ENCODE assay signal across 1 cellular context in the genomic region with DNA sequence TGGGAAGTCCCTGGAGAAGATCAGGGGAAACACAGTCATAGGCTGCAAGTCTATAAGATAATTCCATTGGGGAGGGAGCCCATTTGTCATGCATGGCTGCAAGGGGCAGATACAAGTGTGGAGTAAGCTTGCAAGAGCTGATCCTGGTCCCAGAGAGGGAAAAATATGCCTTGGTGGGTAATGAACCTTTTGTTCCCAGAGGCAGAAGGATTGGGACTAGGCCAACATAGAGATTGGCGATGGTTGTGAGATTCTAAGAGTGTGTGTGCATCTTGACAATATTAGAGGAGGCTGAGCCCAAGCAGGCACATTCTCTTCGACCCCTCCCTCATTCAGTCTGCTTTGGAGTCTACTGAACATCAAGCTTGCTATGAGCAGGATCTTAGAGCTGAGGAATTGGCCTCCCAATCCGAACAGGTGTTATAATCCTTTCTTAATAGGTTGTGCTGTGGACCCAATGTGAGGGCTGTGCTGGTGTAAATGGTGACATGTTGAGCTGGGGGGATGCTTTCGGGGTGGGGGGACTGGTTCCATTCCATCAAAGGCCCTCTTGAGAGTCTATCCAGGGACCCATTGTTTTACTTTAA.
TF ChIP-seq lines count a peak whose summit lies in the region.

No MANE protein-coding gene starts in this region.

TF ChIP-seq in GM23338, 12 proteins besides CTCF, POLR2A, EP300 and RAD21:
- TF ChIP-seq NANOG (IDR thresholded peaks at IDR 0.05; ENCODE audit: borderline replicate concordance), result no peak
- TF ChIP-seq EZH2phosphoT487 (IDR thresholded peaks at IDR 0.05; ENCODE audit: unreplicated experiment), result no peak
- no peak for TF ChIP-seq EZH2 (IDR thresholded peaks at IDR 0.05; ENCODE audit: low read depth, unreplicated experiment)
- no peak for TF ChIP-seq ZNF331 (CRISPR knock-in tag; IDR thresholded peaks at IDR 0.05; ENCODE audit: low read depth)
- no peak for TF ChIP-seq CREB1 (CRISPR knock-in tag; IDR thresholded peaks at IDR 0.05; ENCODE audit: low read depth)
- TF ChIP-seq ZNF114 (CRISPR knock-in tag; IDR thresholded peaks at IDR 0.05), result no peak
- no peak; the same call in 1 of the 2 replicates for TF ChIP-seq POLR2AphosphoS5 (IDR thresholded peaks at IDR 0.05; ENCODE audit: low read depth)
- TF ChIP-seq, protein P1, sequence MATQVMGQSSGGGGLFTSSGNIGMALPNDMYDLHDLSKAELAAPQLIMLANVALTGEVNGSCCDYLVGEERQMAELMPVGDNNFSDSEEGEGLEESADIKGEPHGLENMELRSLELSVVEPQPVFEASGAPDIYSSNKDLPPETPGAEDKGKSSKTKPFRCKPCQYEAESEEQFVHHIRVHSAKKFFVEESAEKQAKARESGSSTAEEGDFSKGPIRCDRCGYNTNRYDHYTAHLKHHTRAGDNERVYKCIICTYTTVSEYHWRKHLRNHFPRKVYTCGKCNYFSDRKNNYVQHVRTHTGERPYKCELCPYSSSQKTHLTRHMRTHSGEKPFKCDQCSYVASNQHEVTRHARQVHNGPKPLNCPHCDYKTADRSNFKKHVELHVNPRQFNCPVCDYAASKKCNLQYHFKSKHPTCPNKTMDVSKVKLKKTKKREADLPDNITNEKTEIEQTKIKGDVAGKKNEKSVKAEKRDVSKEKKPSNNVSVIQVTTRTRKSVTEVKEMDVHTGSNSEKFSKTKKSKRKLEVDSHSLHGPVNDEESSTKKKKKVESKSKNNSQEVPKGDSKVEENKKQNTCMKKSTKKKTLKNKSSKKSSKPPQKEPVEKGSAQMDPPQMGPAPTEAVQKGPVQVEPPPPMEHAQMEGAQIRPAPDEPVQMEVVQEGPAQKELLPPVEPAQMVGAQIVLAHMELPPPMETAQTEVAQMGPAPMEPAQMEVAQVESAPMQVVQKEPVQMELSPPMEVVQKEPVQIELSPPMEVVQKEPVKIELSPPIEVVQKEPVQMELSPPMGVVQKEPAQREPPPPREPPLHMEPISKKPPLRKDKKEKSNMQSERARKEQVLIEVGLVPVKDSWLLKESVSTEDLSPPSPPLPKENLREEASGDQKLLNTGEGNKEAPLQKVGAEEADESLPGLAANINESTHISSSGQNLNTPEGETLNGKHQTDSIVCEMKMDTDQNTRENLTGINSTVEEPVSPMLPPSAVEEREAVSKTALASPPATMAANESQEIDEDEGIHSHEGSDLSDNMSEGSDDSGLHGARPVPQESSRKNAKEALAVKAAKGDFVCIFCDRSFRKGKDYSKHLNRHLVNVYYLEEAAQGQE (IDR thresholded peaks at IDR 0.05; ENCODE audit: unreplicated experiment), result no peak
- TF ChIP-seq ZNF462 (CRISPR knock-in tag; IDR thresholded peaks at IDR 0.05), result no peak
- TF ChIP-seq STAT1 (IDR thresholded peaks at IDR 0.05; ENCODE audit: unreplicated experiment), result no peak
- TF ChIP-seq, protein P2, sequence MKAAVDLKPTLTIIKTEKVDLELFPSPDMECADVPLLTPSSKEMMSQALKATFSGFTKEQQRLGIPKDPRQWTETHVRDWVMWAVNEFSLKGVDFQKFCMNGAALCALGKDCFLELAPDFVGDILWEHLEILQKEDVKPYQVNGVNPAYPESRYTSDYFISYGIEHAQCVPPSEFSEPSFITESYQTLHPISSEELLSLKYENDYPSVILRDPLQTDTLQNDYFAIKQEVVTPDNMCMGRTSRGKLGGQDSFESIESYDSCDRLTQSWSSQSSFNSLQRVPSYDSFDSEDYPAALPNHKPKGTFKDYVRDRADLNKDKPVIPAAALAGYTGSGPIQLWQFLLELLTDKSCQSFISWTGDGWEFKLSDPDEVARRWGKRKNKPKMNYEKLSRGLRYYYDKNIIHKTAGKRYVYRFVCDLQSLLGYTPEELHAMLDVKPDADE (IDR thresholded peaks at IDR 0.05), result no peak
- TF ChIP-seq JUNB (IDR thresholded peaks at IDR 0.05; ENCODE audit: unreplicated experiment), result no peak
